ENCODE assay signal across 1 cellular context in the genomic region with DNA sequence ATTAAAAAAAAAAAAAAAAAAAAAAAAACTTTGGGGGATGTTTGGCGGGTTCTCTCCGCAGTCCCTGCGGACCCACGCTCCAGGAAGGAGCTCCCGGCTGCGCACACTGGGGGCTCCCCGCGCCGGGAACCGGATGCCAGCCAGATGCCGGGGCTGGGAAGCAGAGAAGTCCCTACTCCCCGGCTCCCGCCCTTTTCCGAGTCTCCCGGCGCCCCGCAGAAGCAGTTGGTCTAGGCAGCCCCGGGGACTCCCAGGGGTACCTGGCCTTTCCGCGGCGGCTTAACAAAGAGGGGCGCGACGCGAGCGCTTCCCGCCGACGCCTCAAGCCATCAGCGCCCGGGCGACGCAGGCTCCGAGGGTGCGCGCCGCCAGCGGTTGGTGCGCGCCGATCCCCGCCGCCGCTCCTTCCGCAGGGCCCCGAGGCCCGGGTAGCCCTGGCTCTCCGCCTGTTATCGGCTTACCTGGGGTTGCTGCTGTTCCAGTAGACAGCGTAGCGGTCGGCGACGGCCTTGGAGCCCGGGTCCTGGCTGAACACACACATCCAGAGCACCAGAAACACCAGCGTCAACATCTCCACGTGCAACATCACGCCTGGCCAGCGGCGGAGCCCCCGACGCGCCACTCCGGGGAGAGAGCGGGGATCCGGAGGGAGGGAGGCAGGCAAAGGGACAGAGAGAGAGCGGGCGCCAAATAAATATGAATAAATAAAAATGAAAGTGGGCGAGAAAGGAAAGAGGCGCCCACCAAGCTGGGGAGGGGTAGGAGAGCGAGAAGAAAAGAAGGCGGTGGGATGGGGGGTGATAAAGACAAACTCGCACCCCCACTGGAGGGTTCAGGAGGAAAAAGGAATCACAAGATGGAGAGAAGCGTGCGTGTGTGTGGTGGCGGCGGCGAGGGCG.
TF ChIP-seq lines count a peak whose summit lies in the region.

No MANE protein-coding gene starts in this region.

TF ChIP-seq in HEK293, 187 proteins besides CTCF, POLR2A, EP300 and RAD21 (continued from another document):
- TF ChIP-seq, protein P1, sequence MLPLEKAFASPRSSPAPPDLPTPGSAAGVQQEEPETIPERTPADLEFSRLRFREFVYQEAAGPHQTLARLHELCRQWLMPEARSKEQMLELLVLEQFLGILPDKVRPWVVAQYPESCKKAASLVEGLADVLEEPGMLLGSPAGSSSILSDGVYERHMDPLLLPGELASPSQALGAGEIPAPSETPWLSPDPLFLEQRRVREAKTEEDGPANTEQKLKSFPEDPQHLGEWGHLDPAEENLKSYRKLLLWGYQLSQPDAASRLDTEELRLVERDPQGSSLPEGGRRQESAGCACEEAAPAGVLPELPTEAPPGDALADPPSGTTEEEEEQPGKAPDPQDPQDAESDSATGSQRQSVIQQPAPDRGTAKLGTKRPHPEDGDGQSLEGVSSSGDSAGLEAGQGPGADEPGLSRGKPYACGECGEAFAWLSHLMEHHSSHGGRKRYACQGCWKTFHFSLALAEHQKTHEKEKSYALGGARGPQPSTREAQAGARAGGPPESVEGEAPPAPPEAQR (tag by site-specific recombination; IDR thresholded peaks at IDR 0.05): no peak
- TF ChIP-seq GLI2 (tag by site-specific recombination; IDR thresholded peaks at IDR 0.05; ENCODE audit: borderline replicate concordance, low read depth) (no peak), ZNF776 (tag by site-specific recombination; IDR thresholded peaks at IDR 0.05; ENCODE audit: borderline replicate concordance) (no peak), ZNF544 (tag by site-specific recombination; IDR thresholded peaks at IDR 0.05) (no peak), ZNF302 (tag by site-specific recombination; IDR thresholded peaks at IDR 0.05; ENCODE audit: low read depth) (no peak), RBAK (tag by site-specific recombination; IDR thresholded peaks at IDR 0.05) (no peak)
